ENCODE assay signal across 11 cellular contexts in the genomic region with DNA sequence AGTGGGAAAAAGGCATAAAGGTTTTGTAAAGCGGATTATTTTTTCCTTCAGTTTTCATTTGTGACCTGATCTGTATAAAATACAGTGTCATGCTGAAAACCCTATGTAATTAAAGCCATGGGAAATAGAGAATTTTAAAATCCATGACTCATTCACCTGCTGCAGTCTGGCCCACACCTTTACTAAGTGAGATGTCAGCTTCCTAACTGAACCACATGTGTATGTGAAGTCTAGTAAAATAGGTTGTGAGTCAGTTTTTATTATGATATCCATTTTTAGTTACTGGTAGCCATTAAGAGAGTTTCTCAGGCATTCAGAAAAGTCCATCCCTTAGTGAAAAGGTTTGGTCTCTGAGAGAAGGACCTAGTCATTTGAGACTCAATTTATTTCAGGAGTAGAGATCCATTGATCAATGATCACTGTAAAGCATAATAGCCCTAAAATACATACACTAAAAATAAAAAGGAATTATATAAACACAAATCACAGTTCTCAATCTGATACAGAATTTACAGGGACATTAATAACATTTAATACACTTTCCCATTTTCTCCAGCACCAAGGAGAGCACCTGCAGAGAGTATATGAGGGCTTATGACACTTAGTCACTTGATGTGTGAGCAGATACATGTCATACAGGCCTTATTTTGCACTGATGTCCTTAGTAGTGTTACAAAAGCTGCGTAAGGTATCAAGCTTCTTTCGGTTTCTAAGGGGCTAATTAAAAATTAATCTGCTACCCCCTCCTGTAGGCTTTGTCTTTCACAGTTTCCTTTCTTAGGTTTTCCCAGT.
A peak's percentile ranks its signal among the peaks of the same experiment; 100 is the strongest.
DNase-seq lines count a peak whose midpoint lies in the region; ATAC-seq and FAIRE-seq lines count a peak whose summit lies in the region.
"Had no signal": no experiment of that assay in that cellular context is flagged by ENCODE, and none has a peak within 500 bp of the region (broad histone marks: within the 10 kb centered on the region; RNA-seq: fewer than 3 reads in every experiment).

No MANE protein-coding gene starts in this region.

- DNase-seq in GM18507 (ENCODE audit: extremely low spot score, insufficient read length, low read depth) (no peak), RPMI7951 (ENCODE audit: low read depth) (peak; percentile 7), kidney tubule cell (ENCODE audit: low spot score) (peak; percentile 49), NCI-H1436 (lab: John Stamatoyannopoulos, UW) (no peak), iPS-NIHi7 (ENCODE audit: extremely low spot score) (no peak), DMS 273 (lab: John Stamatoyannopoulos, UW; ENCODE audit: unreplicated experiment) (no peak)
- DNase-seq: CD8-positive, alpha-beta T cell; NCI-H510A treated with DMSO at 0.1 percent for 48 hours had no signal

- FAIRE-seq in GM18507 (lab: Jason Lieb, UNC) = peak; percentile 9

- ATAC-seq in HG02943 (IDR thresholded peaks at IDR 0.05; ENCODE audit: low read depth, unreplicated experiment) = peak; percentile 68
- ATAC-seq in GM21515 (IDR thresholded peaks at IDR 0.05; ENCODE audit: unreplicated experiment) = no peak
- ATAC-seq: activated naive CD4-positive, alpha-beta T cell treated with anti-CD3 and anti-CD28 coated beads, Interleukin-2, amount 50 U/mL, for 72 hours; CD8-positive, alpha-beta T cell had no signal

Comparison
In these comparisons a context has a peak if more than half of its experiments do, and no peak if none do; other contexts are left out.
1. DNase-seq: peak in RPMI7951 (single experiment) and kidney tubule cell (single experiment); none in GM18507 (single experiment), NCI-H1436 (single experiment), iPS-NIHi7 (single experiment) and DMS 273 (single experiment).